In the genomic region with DNA sequence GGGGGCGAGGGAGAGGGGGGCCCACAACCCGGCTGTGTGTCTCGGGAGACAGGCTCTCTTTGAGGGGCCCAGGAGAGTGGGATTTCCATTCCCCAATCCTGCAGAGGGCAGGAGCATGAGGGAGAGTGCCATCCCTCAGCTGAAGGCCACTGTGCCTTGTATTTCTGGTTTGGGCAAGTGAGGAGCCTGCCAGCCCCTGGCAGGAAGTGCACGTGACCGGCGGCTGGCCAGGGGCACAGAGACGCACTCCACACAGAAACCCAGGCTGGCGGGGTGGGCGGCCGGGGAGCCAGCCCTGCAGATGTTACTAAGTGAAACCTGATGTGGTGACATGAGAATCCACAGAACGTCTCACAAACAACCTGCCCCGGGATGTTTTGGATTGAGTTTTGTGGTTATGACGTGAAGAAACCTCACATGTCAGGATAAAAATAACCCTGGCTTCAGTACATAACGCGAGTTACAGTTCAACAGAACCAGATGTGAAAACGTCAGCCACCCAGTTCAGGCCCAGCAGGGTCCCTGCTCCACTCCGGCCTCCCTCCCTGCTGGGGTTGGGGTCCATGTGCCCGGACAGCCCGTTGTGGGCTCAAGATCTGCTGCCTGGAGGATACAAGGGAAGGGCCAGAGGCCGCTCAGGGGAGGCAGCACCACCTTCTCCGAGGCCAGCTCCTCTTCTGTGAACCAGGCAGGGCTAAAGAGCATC, we compare ENCODE assay signal across 8 cellular contexts. TPM values are rescaled to one million over a fixed set of nuclear protein-coding genes. Genes with fewer than 3 reads are reported as not detected.
DNase-seq lines count a peak whose midpoint lies in the region; ATAC-seq lines count a peak whose summit lies in the region.

No MANE protein-coding gene starts in this region.

- H3K9me3 ChIP-seq in CD4-positive, alpha-beta memory T cell (ENCODE audit: control insufficient read depth in 1 of 2, low read length in 2 of 2) = no peaks in the 10 kb centered on the region
- no peaks in the 10 kb centered on the region for H3K9me3 ChIP-seq in MG63

- H3K36me3 ChIP-seq in CD4-positive, alpha-beta memory T cell (ENCODE audit: insufficient read depth, low read length) = no peaks in the 10 kb centered on the region
- H3K36me3 ChIP-seq in MG63 = no peaks in the 10 kb centered on the region; the same call in 1 of the 2 replicates

- no peaks in the 10 kb centered on the region for H3K27me3 Mint-ChIP-seq in CD4-positive, alpha-beta memory T cell
- H3K27me3 Mint-ChIP-seq in activated T-helper 2 cell treated with anti-CD3 and anti-CD28 coated beads, Interferon-gamma antibody, Interleukin-2, Interleukin-4, amounts not matched to agents 10 μg/mL and 5 μg/mL and 100 μg/mL, durations not matched to agents 14 hours and 24 hours and 36 hours (ENCODE audit: low read depth) = no peaks in the 10 kb centered on the region

- intact Hi-C loops in CD4-positive, alpha-beta memory T cell (cut with micrococcal nuclease) = loop anchor here (1.0 to 5.0 kb wide), 2 partner anchors 10 to 50 kb away; partner anchors contain the start of gene MTSS2
- intact Hi-C loops in activated T-helper 2 cell treated with anti-CD3 and anti-CD28 coated beads, Interferon-gamma antibody, Interleukin-2, Interleukin-4, amounts not matched to agents 10 μg/mL and 5 μg/mL and 100 μg/mL, durations not matched to agents 14 hours and 24 hours and 36 hours (cut with micrococcal nuclease) = loop anchor here (1.0 to 10.0 kb wide), 2 partner anchors 34 to 213 kb away; partner anchors contain the start of genes COG4 and SF3B3

- peaks cover 22% of the 10 kb centered on the region for H3K4me1 ChIP-seq in CD4-positive, alpha-beta memory T cell (ENCODE audit: insufficient read depth, low read length)

- peaks cover 15 to 30% (median 21%) of the 10 kb centered on the region in 4 donors for H3K4me1 Mint-ChIP-seq in CD4-positive, alpha-beta memory T cell
- H3K4me1 Mint-ChIP-seq in activated T-helper 2 cell treated with anti-CD3 and anti-CD28 coated beads, Interferon-gamma antibody, Interleukin-2, Interleukin-4, amounts not matched to agents 10 μg/mL and 5 μg/mL and 100 μg/mL, durations not matched to agents 14 hours and 24 hours and 36 hours (ENCODE audit: low read depth) = peaks cover 46% of the 10 kb centered on the region

- CTCF ChIA-PET in CD4-positive, alpha-beta memory T cell (lab: Charles Lee; ENCODE audit: partially characterized antibody) = interaction anchor here (0.9 to 1.6 kb wide), 2 partner anchors 33 to 34 kb away, joined by 5 to 7 read pairs; no protein-coding TSS in a partner anchor

- peak; percentile 43 to 72 (median 63) for DNase-seq in CD4-positive, alpha-beta memory T cell
- DNase-seq in MG63 (peak; percentile 39), germinal center (ENCODE audit: low spot score) (peak; percentile 62), SK-N-DZ (ENCODE audit: low spot score) (no peak), cerebellar nuclear complex (lab: John Stamatoyannopoulos, UW) (no peak)
- DNase-seq in activated T-helper 2 cell treated with anti-CD3 and anti-CD28 coated beads, Interferon-gamma antibody, Interleukin-2, Interleukin-4, amounts not matched to agents 10 μg/mL and 5 μg/mL and 100 μg/mL, durations not matched to agents 14 hours and 24 hours and 36 hours (ENCODE audit: low spot score) = peak; percentile 78
- peak; percentile 45 for DNase-seq in stimulated activated CD4-positive, alpha-beta T cell treated with anti-CD3 and anti-CD28 coated beads, Interleukin-12 subunit alpha, Interleukin-12 subunit beta, amount 100 ng/mL, for 4 hours

- ATAC-seq in GM21529 (IDR thresholded peaks at IDR 0.05; ENCODE audit: unreplicated experiment) = peak; percentile 92

- POLR2A ChIA-PET in CD4-positive, alpha-beta memory T cell (lab: Charles Lee; ENCODE audit: partially characterized antibody) = interaction anchor here (0.5 to 1.0 kb wide), 2 partner anchors 9 to 64 kb away, joined by 3 read pairs; partner anchors contain the start of gene VAC14

- H3K27ac ChIP-seq in CD4-positive, alpha-beta memory T cell (ENCODE audit: low read depth, low read length) = peak overlapping the region; percentile 5

- peak overlapping the region; percentile 81 to 97 (median 92) for H3K27ac Mint-ChIP-seq in CD4-positive, alpha-beta memory T cell
- peak overlapping the region; percentile 96 for H3K27ac Mint-ChIP-seq in activated T-helper 2 cell treated with anti-CD3 and anti-CD28 coated beads, Interferon-gamma antibody, Interleukin-2, Interleukin-4, amounts not matched to agents 10 μg/mL and 5 μg/mL and 100 μg/mL, durations not matched to agents 14 hours and 24 hours and 36 hours

- no peak overlapping the region for H3K4me3 ChIP-seq in CD4-positive, alpha-beta memory T cell (ENCODE audit: low read length in 2 of 2)
- H3K4me3 ChIP-seq in MG63 = no peak overlapping the region

- peak overlapping the region in 7 of 8 donors; percentile 35 to 79 (median 55) for H3K4me3 Mint-ChIP-seq in CD4-positive, alpha-beta memory T cell
- peak overlapping the region; percentile 62 for H3K4me3 Mint-ChIP-seq in activated T-helper 2 cell treated with anti-CD3 and anti-CD28 coated beads, Interferon-gamma antibody, Interleukin-2, Interleukin-4, amounts not matched to agents 10 μg/mL and 5 μg/mL and 100 μg/mL, durations not matched to agents 14 hours and 24 hours and 36 hours (ENCODE audit: low read depth)

- H3K36me3 Mint-ChIP-seq in CD4-positive, alpha-beta memory T cell = peaks cover 17 to 43% of the 10 kb centered on the region in 2 donors
- peaks cover 19% of the 10 kb centered on the region for H3K36me3 Mint-ChIP-seq in activated T-helper 2 cell treated with anti-CD3 and anti-CD28 coated beads, Interferon-gamma antibody, Interleukin-2, Interleukin-4, amounts not matched to agents 10 μg/mL and 5 μg/mL and 100 μg/mL, durations not matched to agents 14 hours and 24 hours and 36 hours (ENCODE audit: low read depth)

- no peaks in the 10 kb centered on the region for H3K27me3 ChIP-seq in CD4-positive, alpha-beta memory T cell (ENCODE audit: insufficient read depth, low read length)
- no peaks in the 10 kb centered on the region for H3K27me3 ChIP-seq in MG63

- H3K9me3 Mint-ChIP-seq in CD4-positive, alpha-beta memory T cell = peaks cover 0 to 2% (median 0%) of the 10 kb centered on the region in 8 donors
- H3K9me3 Mint-ChIP-seq in activated T-helper 2 cell treated with anti-CD3 and anti-CD28 coated beads, Interferon-gamma antibody, Interleukin-2, Interleukin-4, amounts not matched to agents 10 μg/mL and 5 μg/mL and 100 μg/mL, durations not matched to agents 14 hours and 24 hours and 36 hours = no peaks in the 10 kb centered on the region

RNA-seq across cellular contexts. Expression of gene MTSS2, which starts 51.7 kb away (rescaled TPM):
- 1 to 10 TPM; 1.8 to 1.9 TPM for total RNA-seq in CD4-positive, alpha-beta memory T cell
- polyA plus RNA-seq in CD4-positive, alpha-beta memory T cell = not detected
- total RNA-seq in MG63 (2014; rRNA removed; shearing (Covaris generic); ENCODE audit: low replicate concordance) = 13.6 and 52.0 TPM in 2 replicates
- total RNA-seq in activated T-helper 2 cell treated with anti-CD3 and anti-CD28 coated beads, Interferon-gamma antibody, Interleukin-2, Interleukin-4, amounts not matched to agents 10 μg/mL and 5 μg/mL and 100 μg/mL, durations not matched to agents 14 hours and 24 hours and 36 hours = 1.3 TPM in 2 replicates
- polyA plus RNA-seq in SK-N-DZ (2014; cell fraction: cytosol; rRNA removed) = 19.4 and 42.1 TPM in 2 replicates
- polyA plus RNA-seq in SK-N-DZ (2014; cell fraction: nucleus; rRNA removed) = 45.1 and 55.5 TPM in 2 replicates

Comparison
In these comparisons a context has a peak if more than half of its experiments do, and no peak if none do; other contexts are left out.
1. DNase-seq: peak in CD4-positive, alpha-beta memory T cell (5 of 5), MG63 (single experiment), activated T-helper 2 cell treated with anti-CD3 and anti-CD28 coated beads, Interferon-gamma antibody, Interleukin-2, Interleukin-4, amounts not matched to agents 10 μg/mL and 5 μg/mL and 100 μg/mL, durations not matched to agents 14 hours and 24 hours and 36 hours (single experiment), germinal center (single experiment) and stimulated activated CD4-positive, alpha-beta T cell treated with anti-CD3 and anti-CD28 coated beads, Interleukin-12 subunit alpha, Interleukin-12 subunit beta, amount 100 ng/mL, for 4 hours (single experiment); none in SK-N-DZ (single experiment) and cerebellar nuclear complex (0 of 2).